In the genomic region with DNA sequence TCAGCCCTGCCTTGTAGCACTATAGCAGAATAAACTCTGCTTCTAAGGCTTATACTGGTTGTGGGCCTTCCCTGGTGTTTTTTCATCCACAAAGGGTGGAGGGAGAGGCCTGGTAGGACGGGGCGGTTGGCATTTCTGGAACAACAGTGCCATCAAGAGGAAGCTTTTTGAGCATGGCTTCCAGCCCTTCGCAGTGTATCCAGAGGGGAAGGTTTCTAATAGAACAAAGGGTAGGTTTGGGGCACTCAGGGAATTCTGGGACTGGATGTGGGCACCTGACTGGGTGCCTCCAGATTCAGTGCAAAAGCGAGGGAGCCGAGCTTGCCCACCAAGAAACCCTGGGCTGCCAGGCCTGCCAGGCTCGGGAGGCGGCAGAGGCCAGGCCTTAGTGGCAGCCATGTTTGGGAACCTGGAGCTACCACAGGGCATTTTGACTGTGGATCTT, we compare ENCODE assay signal across 8 cellular contexts.
DNase-seq lines count a peak whose midpoint lies in the region; ATAC-seq, FAIRE-seq and TF ChIP-seq lines count a peak whose summit lies in the region.

No MANE protein-coding gene starts in this region.

- peak; percentile 13 to 44 (median 41) for TF ChIP-seq CTCF in H1 (IDR thresholded peaks at IDR 0.05; ENCODE audit: control extremely low read depth in 1 of 3, insufficient read depth in 1 of 3, low read depth in 1 of 3, low read length in 3 of 3)
- TF ChIP-seq CTCF in osteoblast (IDR thresholded peaks at IDR 0.05; ENCODE audit: extremely low read depth, low read depth, low read length) = peak; percentile 43

- FAIRE-seq in GM19239 (lab: Jason Lieb, UNC) = no peak
- FAIRE-seq in H1 (lab: Jason Lieb, UNC) = peak; percentile 58

- no peak overlapping the region for H2BK20ac ChIP-seq in H1 (ENCODE audit: low read length)

- H2BK12ac ChIP-seq in H1 (ENCODE audit: low read depth, low read length) = no peak overlapping the region

- H3K4ac ChIP-seq in H1 (replicated peaks; ENCODE audit: insufficient read length, low read depth, low read length) = no peak overlapping the region

- no peak overlapping the region for H3K9ac ChIP-seq in H1 (replicated peaks in 1 of 4; ENCODE audit: extremely low read depth in 1 of 4, low read depth in 3 of 4, low read length in 3 of 4)

- no peak overlapping the region for H2BK5ac ChIP-seq in H1 (ENCODE audit: low read depth, low read length)

- H3K4me3 Mint-ChIP-seq in T-helper 17 cell = no peak overlapping the region

- H3K27ac ChIP-seq in H1 (ENCODE audit: low read depth, low read length) (no peak overlapping the region), osteoblast (ENCODE audit: low read depth, low read length) (no peak overlapping the region)

- H3K9me3 ChIP-seq in H1 (ENCODE audit: insufficient read depth in 2 of 2, low read depth in 1 of 2, low read length in 1 of 2) = no peaks in the 10 kb centered on the region
- no peaks in the 10 kb centered on the region for H3K9me3 ChIP-seq in osteoblast (ENCODE audit: low read depth, low read length)
- no peaks in the 10 kb centered on the region for H3K9me3 ChIP-seq in T-helper 17 cell (ENCODE audit: control insufficient read depth, low read length, poor library complexity, severe bottlenecking)

- H4K91ac ChIP-seq in H1 (replicated peaks; ENCODE audit: insufficient read length, low read length) = no peak overlapping the region

- H3K14ac ChIP-seq in H1 (ENCODE audit: insufficient read length) = no peak overlapping the region

- H3K4me1 Mint-ChIP-seq in T-helper 17 cell = no peaks in the 10 kb centered on the region

- CTCF ChIA-PET in H1 (lab: Charles Lee; ENCODE audit: partially characterized antibody) = interaction anchor here (0.8 to 1.9 kb wide), 10 partner anchors 13 to 792 kb away, joined by 3 to 7 read pairs (median 3); no protein-coding TSS in a partner anchor

- no peak overlapping the region for H3K27ac Mint-ChIP-seq in T-helper 17 cell

- H3K36me3 ChIP-seq in H1 (ENCODE audit: control insufficient read depth in 2 of 4, insufficient read depth in 4 of 4, low read length in 3 of 4) (peaks cover 0 to 5% (median under 1%) of the 10 kb centered on the region in 4 experiments; a peak in 2 of 8 replicates), osteoblast (ENCODE audit: insufficient read depth, low read length) (no peaks in the 10 kb centered on the region)

- peak; percentile 78 to 81 for TF ChIP-seq RAD21 in H1 (IDR thresholded peaks at IDR 0.05 in 1 of 2, conservative IDR thresholded peaks at IDR 0.05 in 1 of 2; ENCODE audit: low read depth in 2 of 2, low read length in 2 of 2)

- no peak overlapping the region for H2BK15ac ChIP-seq in H1 (ENCODE audit: low read length)

- H3K79me2 ChIP-seq in H1 (ENCODE audit: control insufficient read depth in 1 of 2, insufficient read depth in 2 of 2, low read length in 2 of 2) (peaks cover 0 to 32% of the 10 kb centered on the region in 2 experiments; a peak in 2 of 4 replicates), osteoblast (ENCODE audit: insufficient read depth, low read length) (no peaks in the 10 kb centered on the region)

- H3K4me3 ChIP-seq in H1 (ENCODE audit: extremely low read depth in 1 of 4, insufficient read depth in 2 of 4, low read depth in 3 of 4, low read length in 4 of 4) = no peak overlapping the region
- no peak overlapping the region for H3K4me3 ChIP-seq in osteoblast (ENCODE audit: insufficient read depth, low read length)

- H3K23me2 ChIP-seq in H1 (ENCODE audit: low read depth, low read length) = no peaks in the 10 kb centered on the region

- ATAC-seq in HG03439 (IDR thresholded peaks at IDR 0.05; ENCODE audit: unreplicated experiment) (peak; percentile 86), HG02981 (IDR thresholded peaks at IDR 0.05; ENCODE audit: unreplicated experiment) (no peak), T-helper 17 cell (no peak)

- 74% methylated on average over 7 of the region's 7 CpGs; no CpG with 5 or more reads in 1 of the 2 experiments for WGBS in H1 (ENCODE audit: extremely low coverage in 1 of 2, insufficient coverage in 1 of 2, insufficient read length in 1 of 2, insufficient replicate concordance in 2 of 2, low coverage in 1 of 2, low lambda C conversion rate in 2 of 2, missing lambda C conversion rate in 1 of 2), 2 experiments

- H2BK120ac ChIP-seq in H1 (replicated peaks; ENCODE audit: low read depth, low read length) = no peak overlapping the region

- H3K4me2 ChIP-seq in H1 (ENCODE audit: insufficient read depth in 1 of 2, low read depth in 2 of 2, low read length in 2 of 2) (peak overlapping the region in 1 of 2 experiments; percentile 8; a peak in 1 of 4 replicates), osteoblast (ENCODE audit: insufficient read depth, low read length) (no peak overlapping the region)

- H3K27me3 ChIP-seq in H1 (replicated peaks in 1 of 4; ENCODE audit: control insufficient read depth in 3 of 4, extremely low read depth in 1 of 4, insufficient read depth in 3 of 4, low read length in 3 of 4) (no peaks in the 10 kb centered on the region), osteoblast (ENCODE audit: insufficient read depth, low read length) (peaks cover 9% of the 10 kb centered on the region)

- H3K4me1 ChIP-seq in H1 (replicated peaks in 1 of 4; ENCODE audit: control insufficient read depth in 3 of 4, insufficient read depth in 4 of 4, low read length in 3 of 4) = peaks cover 0 to 3% (median under 1%) of the 10 kb centered on the region in 4 experiments; a peak in 2 of 7 replicates
- no peaks in the 10 kb centered on the region for H3K4me1 ChIP-seq in osteoblast (ENCODE audit: insufficient read depth, low read length)

- H4K5ac ChIP-seq in H1 (ENCODE audit: insufficient read length, low read depth, low read length) = no peak overlapping the region

- no peak overlapping the region for H3K23ac ChIP-seq in H1 (ENCODE audit: insufficient read length)

- TF ChIP-seq EP300 in H1 (IDR thresholded peaks at IDR 0.05; ENCODE audit: borderline replicate concordance in 1 of 2, low read depth in 2 of 2, low read length in 2 of 2) = no peak

- H2AFZ ChIP-seq in H1 (ENCODE audit: low read length) = no peak overlapping the region
- peak overlapping the region; percentile 34 for H2AFZ ChIP-seq in osteoblast (ENCODE audit: low read length)

- DNase-seq in CMK (ENCODE audit: low read depth) = peak; percentile 25
- DNase-seq in GM19239 (ENCODE audit: insufficient read length, low spot score) = peak; percentile 16
- DNase-seq in NCI-H774 (lab: John Stamatoyannopoulos, UW) = peak; percentile 58
- peak; percentile 17 to 62 for DNase-seq in H1 (ENCODE audit: low read depth in 1 of 2, low spot score in 2 of 2)
- DNase-seq in osteoblast (ENCODE audit: insufficient read length, low spot score, missing footprints) = peak; percentile 73
- DNase-seq in T-helper 17 cell = no peak

- POLR2A ChIA-PET in H1 (lab: Charles Lee; ENCODE audit: partially characterized antibody) = interaction anchor here (1.4 kb wide), 1 partner anchor 34 kb away, joined by 5 read pairs; no protein-coding TSS in a partner anchor

- no peaks in the 10 kb centered on the region for H3K27me3 Mint-ChIP-seq in T-helper 17 cell

- peaks cover 3% of the 10 kb centered on the region; the same call in 1 of the 2 replicates for H3K79me1 ChIP-seq in H1 (ENCODE audit: low read depth, low read length)

- H3K18ac ChIP-seq in H1 (ENCODE audit: extremely low read depth, low read length) = no peak overlapping the region

- H2AK5ac ChIP-seq in H1 (ENCODE audit: low read depth, low read length) = no peak overlapping the region

- H3K56ac ChIP-seq in H1 (replicated peaks; ENCODE audit: insufficient read length, low read depth, low read length) = no peak overlapping the region

- H3K36me3 Mint-ChIP-seq in T-helper 17 cell (ENCODE audit: low read depth) = no peaks in the 10 kb centered on the region

- H4K20me1 ChIP-seq in H1 (replicated peaks in 1 of 2; ENCODE audit: control insufficient read depth in 1 of 2, insufficient read depth in 2 of 2, low read length in 2 of 2) (peaks cover 0 to 7% of the 10 kb centered on the region in 2 experiments), osteoblast (ENCODE audit: insufficient read depth, low read length) (no peaks in the 10 kb centered on the region)

- no peak overlapping the region for H4K8ac ChIP-seq in H1 (ENCODE audit: extremely low read depth, insufficient read depth, low read length)

- TF ChIP-seq POLR2A in H1 (IDR thresholded peaks at IDR 0.05; ENCODE audit: control extremely low read depth in 1 of 2, low read depth in 2 of 2, low read length in 2 of 2) = no peak

TF ChIP-seq in H1, 55 proteins besides CTCF, POLR2A, EP300 and RAD21:
- peak; percentile 41; the same call in 1 of the 2 replicates for TF ChIP-seq YY1 (IDR thresholded peaks at IDR 0.05; ENCODE audit: low read depth, low read length)
- TF ChIP-seq, protein P1, sequence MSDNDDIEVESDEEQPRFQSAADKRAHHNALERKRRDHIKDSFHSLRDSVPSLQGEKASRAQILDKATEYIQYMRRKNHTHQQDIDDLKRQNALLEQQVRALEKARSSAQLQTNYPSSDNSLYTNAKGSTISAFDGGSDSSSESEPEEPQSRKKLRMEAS (IDR thresholded peaks at IDR 0.05) = no peak
- no peak for TF ChIP-seq RNF2 (IDR thresholded peaks at IDR 0.05; ENCODE audit: borderline replicate concordance, low read depth, low read length, missing control alignments, poor library complexity, severe bottlenecking)
- TF ChIP-seq SP1 (IDR thresholded peaks at IDR 0.05; ENCODE audit: low read depth, low read length) = peak; percentile 51; the same call in 1 of the 2 replicates
- TF ChIP-seq SIRT6 (IDR thresholded peaks at IDR 0.05; ENCODE audit: low read length) = no peak
- TF ChIP-seq EGR1 (IDR thresholded peaks at IDR 0.05; ENCODE audit: borderline replicate concordance, low read depth, low read length) = no peak
- TF ChIP-seq RFX5 (IDR thresholded peaks at IDR 0.05; ENCODE audit: borderline replicate concordance, low read depth, low read length) = no peak
- no peak for TF ChIP-seq SIX5 (IDR thresholded peaks at IDR 0.05; ENCODE audit: low read depth, low read length)
- TF ChIP-seq JUN (IDR thresholded peaks at IDR 0.05; ENCODE audit: low read depth, low read length) = no peak
- peak; percentile 55 for TF ChIP-seq TAF7 (optimal IDR thresholded peaks at IDR 0.05; ENCODE audit: borderline replicate concordance, low read depth, low read length)

Comparison
In these comparisons a context has a peak if more than half of its experiments do, and no peak if none do; other contexts are left out.
1. DNase-seq: peak in CMK (single experiment), GM19239 (single experiment), NCI-H774 (single experiment), H1 (2 of 2) and osteoblast (single experiment); none in T-helper 17 cell (0 of 3).